23 cellular contexts compared by ENCODE assay signal in the genomic region with DNA sequence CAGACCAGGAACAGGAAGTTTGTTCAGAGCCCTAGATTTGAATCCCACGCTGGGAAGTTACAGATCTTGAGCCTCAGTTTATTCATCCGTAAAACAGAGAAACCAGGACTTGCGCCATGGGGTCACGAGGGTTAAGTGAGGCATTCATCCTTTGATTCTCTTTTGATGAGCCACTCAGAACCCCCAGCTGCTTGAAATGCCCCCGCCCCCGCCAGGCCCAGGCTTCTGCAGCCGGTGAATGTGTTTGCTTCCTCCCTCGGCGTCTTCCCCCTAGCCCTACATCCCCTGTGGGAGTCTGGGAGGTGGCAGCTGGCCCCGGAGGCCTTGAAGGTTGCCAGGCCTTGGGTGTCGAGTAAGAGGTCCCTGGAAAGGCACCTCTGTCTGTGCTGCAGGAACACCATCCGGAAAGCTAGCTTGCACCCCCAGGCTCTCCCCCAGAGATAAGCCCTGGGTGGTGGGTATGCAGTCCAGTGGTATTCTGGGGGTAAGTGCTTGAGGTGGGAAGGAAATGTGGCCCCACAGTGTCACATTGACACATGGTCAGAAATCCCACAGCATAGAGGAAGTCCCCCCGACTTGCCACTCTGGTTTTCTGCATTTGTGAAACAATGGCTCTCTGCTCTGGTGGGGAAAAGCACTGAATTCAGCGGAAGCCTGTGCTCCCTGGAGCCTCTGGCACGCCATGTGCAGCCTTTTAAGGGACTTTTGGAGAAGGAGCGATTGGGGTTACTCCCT. TPM values are rescaled to one million over a fixed set of nuclear protein-coding genes. Genes with fewer than 3 reads are reported as not detected.
A peak's percentile ranks its signal among the peaks of the same experiment; 100 is the strongest.
DNase-seq lines count a peak whose midpoint lies in the region; FAIRE-seq and TF ChIP-seq lines count a peak whose summit lies in the region.
"Had no signal": no experiment of that assay in that cellular context is flagged by ENCODE, and none has a peak within 500 bp of the region (broad histone marks: within the 10 kb centered on the region; RNA-seq: fewer than 3 reads in every experiment).

No MANE protein-coding gene starts in this region.

- intact Hi-C loops in OCI-LY7 (cut with micrococcal nuclease; ENCODE audit: unreplicated experiment) = no loop called here

- H3K4me1 Mint-ChIP-seq in immature natural killer cell = peaks cover 74 to 100% of the 10 kb centered on the region in 2 donors
- H3K4me1 Mint-ChIP-seq: T-helper 17 cell had no signal

- H3K4me2 ChIP-seq in OCI-LY7 (ENCODE audit: low read length) = peak overlapping the region; percentile 85; the same call in 1 of the 2 replicates
- H3K4me2 ChIP-seq: KMS-11 had no signal

- CTCF ChIA-PET in OCI-LY7 (lab: Charles Lee; ENCODE audit: unreplicated experiment) = no interaction called here

- DNase-seq in OCI-LY7 (ENCODE audit: low spot score) (no peak), immature natural killer cell (peak; percentile 58 to 69 (median 62)), renal cortical epithelial cell (ENCODE audit: low read depth) (peak; percentile 68), DMS53 (lab: John Stamatoyannopoulos, UW) (no peak), NCI-H2171 (lab: John Stamatoyannopoulos, UW) (no peak), D721Med (ENCODE audit: insufficient read length, low spot score) (no peak)
- DNase-seq: activated CD4-positive, alpha-beta T cell treated with anti-CD3 and anti-CD28 coated beads for 1 hour; activated CD8-positive, alpha-beta memory T cell treated with anti-CD3 and anti-CD28 coated beads, Interleukin-2, amount 50 U/mL, for 48 hours; activated naive CD4-positive, alpha-beta T cell; brain microvascular endothelial cell; DMS79; mesenchymal stem cell; NCI-H1436 treated with DMSO at 0.1 percent for 48 hours; NCI-H345; SIG-M5; stimulated activated CD4-positive, alpha-beta T cell treated with anti-CD3 and anti-CD28 coated beads, Interleukin-4, amount 100 ng/mL, for 24 hours; stimulated activated CD8-positive, alpha-beta memory T cell treated with anti-CD3 and anti-CD28 coated beads, Interleukin-4, amount 100 ng/mL, for 48 hours; T-helper 17 cell had no signal

- no peaks in the 10 kb centered on the region for H4K20me1 ChIP-seq in OCI-LY7 (ENCODE audit: insufficient read depth, low read length)

- no peak overlapping the region for H3K4me3 ChIP-seq in OCI-LY7 (ENCODE audit: low read depth, low read length, poor library complexity, severe bottlenecking)
- H3K4me3 ChIP-seq: right lobe of liver had no signal

- H3K27ac ChIP-seq in OCI-LY7 (ENCODE audit: low read depth, low read length, poor library complexity, severe bottlenecking) = peak overlapping the region; percentile 32
- H3K27ac ChIP-seq: brain microvascular endothelial cell, KMS-11, neutrophil had no signal

- peak overlapping the region; percentile 78 to 89 (median 86) for H3K27ac Mint-ChIP-seq in immature natural killer cell
- H3K27ac Mint-ChIP-seq: T-helper 17 cell had no signal

- H3K36me3 ChIP-seq in OCI-LY7 (ENCODE audit: insufficient read depth, low read length) = peaks cover 100% of the 10 kb centered on the region
- H3K36me3 ChIP-seq: brain microvascular endothelial cell, neutrophil had no signal

- no TSS peak for BruUV-seq in OCI-LY7 (replicated peaks; lab: Mats Ljungman, UMichigan)

- peak; percentile 26 for TF ChIP-seq POLR2A in GM18526 (IDR thresholded peaks at IDR 0.05; ENCODE audit: extremely low read depth, insufficient read length)

- H2AFZ ChIP-seq in OCI-LY7 (ENCODE audit: low read length) = no peak overlapping the region

- peaks cover 48% of the 10 kb centered on the region for H3K79me2 ChIP-seq in OCI-LY7 (ENCODE audit: insufficient read depth, low read depth, low read length)

- no peaks in the 10 kb centered on the region for H3K9me2 ChIP-seq in OCI-LY7 (ENCODE audit: insufficient read depth, low read length)

- H3K36me3 Mint-ChIP-seq in immature natural killer cell = peaks cover 8 to 67% (median 30%) of the 10 kb centered on the region in 3 donors

- TF ChIP-seq CTCF in OCI-LY7 (conservative IDR thresholded peaks at IDR 0.05; ENCODE audit: low read length) (no peak), D721Med (IDR thresholded peaks at IDR 0.05; ENCODE audit: insufficient read depth, missing control alignments) (no peak)

- no peaks in the 10 kb centered on the region for H3K9me3 ChIP-seq in OCI-LY7 (ENCODE audit: low read length)
- H3K9me3 ChIP-seq: neutrophil, right lobe of liver had no signal

- H3K4me3 Mint-ChIP-seq in immature natural killer cell = peak overlapping the region; percentile 68 to 76 (median 74)
- H3K4me3 Mint-ChIP-seq: T-helper 17 cell had no signal

- POLR2A ChIA-PET in OCI-LY7 (lab: Charles Lee) = no interaction called here

- H3K4me1 ChIP-seq in OCI-LY7 (ENCODE audit: insufficient read depth, low read length, poor library complexity, severe bottlenecking) = peaks cover 76% of the 10 kb centered on the region

- no peaks in the 10 kb centered on the region for H3K9me3 Mint-ChIP-seq in immature natural killer cell

- H3K27me3 Mint-ChIP-seq in immature natural killer cell (ENCODE audit: low read depth in 3 of 3) = peaks cover 2 to 7% (median 3%) of the 10 kb centered on the region in 3 donors
- H3K27me3 Mint-ChIP-seq: T-helper 17 cell had no signal

- FAIRE-seq in D721Med (lab: Jason Lieb, UNC) = no peak

RNA-seq across cellular contexts. Expression of gene IRF8, which starts 14.9 kb away (rescaled TPM):
- 181 and 188 TPM in 2 replicates for total RNA-seq in OCI-LY7 (2014; rRNA removed; shearing (Covaris generic))
- 210 and 224 TPM in 2 replicates for total RNA-seq in OCI-LY7 (2022)
- 10 to 100 TPM; 69.7 to 92.8 (median 73.6) TPM for polyA plus RNA-seq in immature natural killer cell
- 1.0 and 1.9 TPM in 2 replicates for total RNA-seq in renal cortical epithelial cell
- polyA plus RNA-seq: BJ had no signal

Comparison
In these comparisons a context has a peak if more than half of its experiments do, and no peak if none do; other contexts are left out.
1. DNase-seq: peak in immature natural killer cell (3 of 3) and renal cortical epithelial cell (single experiment); none in OCI-LY7 (single experiment), DMS53 (single experiment), NCI-H2171 (single experiment) and D721Med (single experiment).
2. RNA of gene IRF8, which starts 14.9 kb away (total RNA-seq): 181 to 224 TPM in OCI-LY7; 1.0 to 1.9 TPM in renal cortical epithelial cell; every median in the first group is over 10 times any median in the second.